In genomic region chr2:200329384-200329783, GRCh38 we compare ENCODE assay signal across 1 cellular context.
TF ChIP-seq lines count a peak whose summit lies in the region.

No MANE protein-coding gene starts in this region.

TF ChIP-seq in WTC11, 78 proteins besides CTCF, POLR2A, EP300 and RAD21 (continued from another document):
- TF ChIP-seq, protein P1, sequence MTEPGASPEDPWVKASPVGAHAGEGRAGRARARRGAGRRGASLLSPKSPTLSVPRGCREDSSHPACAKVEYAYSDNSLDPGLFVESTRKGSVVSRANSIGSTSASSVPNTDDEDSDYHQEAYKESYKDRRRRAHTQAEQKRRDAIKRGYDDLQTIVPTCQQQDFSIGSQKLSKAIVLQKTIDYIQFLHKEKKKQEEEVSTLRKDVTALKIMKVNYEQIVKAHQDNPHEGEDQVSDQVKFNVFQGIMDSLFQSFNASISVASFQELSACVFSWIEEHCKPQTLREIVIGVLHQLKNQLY (CRISPR knock-in tag; IDR thresholded peaks at IDR 0.05): no peak
